ENCODE assay signal across 17 cellular contexts in the genomic region with DNA sequence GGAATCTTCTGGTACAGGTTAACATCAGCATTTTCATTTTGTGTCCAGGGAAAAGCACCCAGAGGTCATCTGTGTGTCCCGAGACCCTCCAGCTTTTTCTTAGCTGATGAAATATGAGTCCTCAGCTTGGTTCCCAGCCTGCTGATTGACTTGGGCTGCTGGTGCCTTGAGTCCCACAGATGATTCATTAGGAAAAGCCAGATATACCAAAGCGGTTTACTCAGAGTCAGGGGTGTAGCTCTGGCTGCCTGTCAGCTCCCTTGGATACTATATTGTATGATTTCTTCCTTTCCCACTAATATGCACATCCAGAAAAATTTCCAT. TPM values are rescaled to one million over a fixed set of nuclear protein-coding genes. Genes with fewer than 3 reads are reported as not detected.
DNase-seq lines count a peak whose midpoint lies in the region; ATAC-seq and TF ChIP-seq lines count a peak whose summit lies in the region.
"Had no signal": no experiment of that assay in that cellular context is flagged by ENCODE, and none has a peak within 500 bp of the region (broad histone marks: within the 10 kb centered on the region; RNA-seq: fewer than 3 reads in every experiment).

No MANE protein-coding gene starts in this region.

- H3K4me2 ChIP-seq in mesendoderm (ENCODE audit: low read length) = no peak overlapping the region
- H3K4me2 ChIP-seq: neural progenitor cell had no signal

- H2BK5ac ChIP-seq in mesendoderm (ENCODE audit: low read length) = no peak overlapping the region

- H3K56ac ChIP-seq in mesendoderm (ENCODE audit: low read length) = no peak overlapping the region

- H3K4me1 ChIP-seq in ACC112 (ENCODE audit: control insufficient read depth, insufficient read depth, low read length, unreplicated experiment) (peaks cover 32% of the 10 kb centered on the region), esophagus squamous epithelium (peaks cover 0 to 6% (median 0%) of the 10 kb centered on the region in 3 donors), mesendoderm (ENCODE audit: control insufficient read depth, low read depth, low read length) (no peaks in the 10 kb centered on the region)
- H3K4me1 ChIP-seq: neural progenitor cell had no signal

- ATAC-seq in HG03565 (IDR thresholded peaks at IDR 0.05; ENCODE audit: unreplicated experiment) (no peak), GM21447 (IDR thresholded peaks at IDR 0.05; ENCODE audit: unreplicated experiment) (no peak), GM19463 (IDR thresholded peaks at IDR 0.05; ENCODE audit: unreplicated experiment) (no peak)
- ATAC-seq: activated T-helper 17 cell treated with anti-CD3 and anti-CD28 coated beads, Interleukin-2, amount 50 U/mL, for 72 hours; WTC11 had no signal

- DNase-seq in NCI-H226 (peak; percentile 39), esophagus squamous epithelium (lab: John Stamatoyannopoulos, UW) (no peak), mesendoderm (peak; percentile 54)
- DNase-seq in activated naive CD4-positive, alpha-beta T cell treated with anti-CD3 and anti-CD28 coated beads, Interleukin-2, amount 50 U/mL, for 16 hours = no peak
- DNase-seq: ACHN; dorsolateral prefrontal cortex; NCI-H1694; stimulated activated CD4-positive, alpha-beta T cell treated with anti-CD3 and anti-CD28 coated beads, Interleukin-2, amount 100 ng/mL, for 48 hours had no signal

- H3K4me3 ChIP-seq in ACC112 (ENCODE audit: low read depth, low read length) (peak overlapping the region; percentile 15; the same call in 1 of the 2 replicates), esophagus squamous epithelium (no peak overlapping the region), mesendoderm (ENCODE audit: low read length) (no peak overlapping the region)
- H3K4me3 ChIP-seq: dorsolateral prefrontal cortex, neural progenitor cell had no signal

- WGBS in esophagus squamous epithelium, 2 donors = 62 to 67% methylated on average over 2 of the region's 2 CpGs
- no CpG with 5 or more reads among the region's 2 CpGs for WGBS in mesendoderm (ENCODE audit: extremely low coverage, insufficient coverage, low lambda C conversion rate)

- no peak overlapping the region for H2BK120ac ChIP-seq in mesendoderm (ENCODE audit: low read depth, low read length)

- no peak overlapping the region for H2AFZ ChIP-seq in ACC112 (ENCODE audit: low read length, unreplicated experiment)
- H2AFZ ChIP-seq: neural progenitor cell had no signal

- no peak overlapping the region for H3K4ac ChIP-seq in mesendoderm (ENCODE audit: low read depth, low read length)

- no peak overlapping the region for H3K23ac ChIP-seq in mesendoderm (ENCODE audit: low read length)

- H3K18ac ChIP-seq in mesendoderm (ENCODE audit: low read length) = no peak overlapping the region

- H4K5ac ChIP-seq in mesendoderm (ENCODE audit: low read length) = no peak overlapping the region

- peaks cover 23% of the 10 kb centered on the region; the same call in 1 of the 2 replicates for H3K36me3 ChIP-seq in ACC112 (ENCODE audit: insufficient read depth, low read length)
- peaks cover 0 to 75% (median 0%) of the 10 kb centered on the region in 3 donors for H3K36me3 ChIP-seq in esophagus squamous epithelium
- no peaks in the 10 kb centered on the region for H3K36me3 ChIP-seq in mesendoderm (ENCODE audit: control insufficient read depth, insufficient read depth, low read length)
- H3K36me3 ChIP-seq: neural progenitor cell had no signal

- no peak for TF ChIP-seq CTCF in esophagus squamous epithelium (IDR thresholded peaks at IDR 0.05)

- no peak overlapping the region for H2BK15ac ChIP-seq in mesendoderm (replicated peaks; ENCODE audit: low read depth)

- no peak overlapping the region for H2AK5ac ChIP-seq in mesendoderm (ENCODE audit: low read length)

- no peaks in the 10 kb centered on the region for H3K79me1 ChIP-seq in mesendoderm (ENCODE audit: low read length)

- no peak overlapping the region for H4K8ac ChIP-seq in mesendoderm (ENCODE audit: low read depth, low read length)

- no peaks in the 10 kb centered on the region for H3K27me3 ChIP-seq in ACC112 (ENCODE audit: insufficient read depth, low read length)
- H3K27me3 ChIP-seq in esophagus squamous epithelium = no peaks in the 10 kb centered on the region
- H3K27me3 ChIP-seq in mesendoderm (ENCODE audit: insufficient read depth, low read length, poor library complexity) = no peaks in the 10 kb centered on the region
- H3K27me3 ChIP-seq: dorsolateral prefrontal cortex, neural progenitor cell had no signal

- intact Hi-C loops in esophagus squamous epithelium (cut with DNase I) = no loop called here

- H3K9ac ChIP-seq in mesendoderm (ENCODE audit: low read length) = no peak overlapping the region
- H3K9ac ChIP-seq: neural progenitor cell had no signal

- peak overlapping the region; percentile 95 for H3K27ac ChIP-seq in ACC112 (ENCODE audit: low read depth, low read length)
- H3K27ac ChIP-seq in esophagus squamous epithelium = peak overlapping the region in 3 of 4 donors; percentile 24 to 67 (median 65)
- no peak overlapping the region for H3K27ac ChIP-seq in mesendoderm (ENCODE audit: low read depth, low read length)
- H3K27ac ChIP-seq: neural progenitor cell had no signal

- TF ChIP-seq POLR2A in esophagus squamous epithelium (IDR thresholded peaks at IDR 0.05) = no peak

- H3K79me2 ChIP-seq in ACC112 (ENCODE audit: control insufficient read depth, insufficient read depth, low read length, unreplicated experiment) (no peaks in the 10 kb centered on the region), mesendoderm (ENCODE audit: control insufficient read depth, insufficient read depth, low read length) (no peaks in the 10 kb centered on the region)

- no peaks in the 10 kb centered on the region for H3K9me3 ChIP-seq in esophagus squamous epithelium

RNA-seq across cellular contexts. Expression of gene MAB21L3, which starts 43.7 kb away (rescaled TPM):
- total RNA-seq in esophagus squamous epithelium = 10 to 100 TPM; 12.0 to 22.7 (median 19.6) TPM
- polyA plus RNA-seq in mesendoderm (2013, experiment 1 of 2) = not detected
- 0.01 TPM for polyA plus RNA-seq in mesendoderm (2013, experiment 2 of 2)
- total RNA-seq: activated T-helper 17 cell treated with anti-CD3 and anti-CD28 coated beads, Interleukin-2, amount 50 U/mL, for 72 hours; HT-29; OCI-LY7; WTC11 had no signal

Comparison
In these comparisons a context has a peak if more than half of its experiments do, and no peak if none do; other contexts are left out.
1. DNase-seq: peak in NCI-H226 (single experiment) and mesendoderm (single experiment); none in esophagus squamous epithelium (single experiment) and activated naive CD4-positive, alpha-beta T cell treated with anti-CD3 and anti-CD28 coated beads, Interleukin-2, amount 50 U/mL, for 16 hours (single experiment).